11 cellular contexts compared by ENCODE assay signal in genomic region chr17:40615989-40616476, GRCh38. TPM values are rescaled to one million over a fixed set of nuclear protein-coding genes. Genes with fewer than 3 reads are reported as not detected.
A peak's percentile ranks its signal among the peaks of the same experiment; 100 is the strongest.
DNase-seq lines count a peak whose midpoint lies in the region; ATAC-seq and TF ChIP-seq lines count a peak whose summit lies in the region.
"Had no signal": no experiment of that assay in that cellular context is flagged by ENCODE, and none has a peak within 500 bp of the region (broad histone marks: within the 10 kb centered on the region; RNA-seq: fewer than 3 reads in every experiment).

No MANE protein-coding gene starts in this region.

- peak overlapping the region in 1 of 8 donors; percentile 76 for H3K4me3 Mint-ChIP-seq in CD4-positive, alpha-beta memory T cell
- no peak overlapping the region for H3K4me3 Mint-ChIP-seq in activated CD8-positive, alpha-beta T cell treated with anti-CD3 and anti-CD28 coated beads, Interleukin-2, amount 10 ng/mL, durations not matched to agents 7 days and 5 days
- H3K4me3 Mint-ChIP-seq in naive B cell, result peak overlapping the region in 5 of 8 donors; percentile 22 to 87 (median 47)

- POLR2A ChIA-PET in CD4-positive, alpha-beta memory T cell (lab: Charles Lee; ENCODE audit: partially characterized antibody), result interaction anchor here (1.0 to 22.3 kb wide), 12 partner anchors 9 to 199 kb away, joined by 4 to 1226 read pairs (median 26); partner anchors contain the start of genes CCR7 and SMARCE1
- POLR2A ChIA-PET in activated CD8-positive, alpha-beta T cell treated with anti-CD3 and anti-CD28 coated beads, Interleukin-2, amount 10 ng/mL, durations not matched to agents 7 days and 5 days (lab: Charles Lee), result interaction anchor here (0.6 to 19.7 kb wide), 8 partner anchors 11 to 82 kb away, joined by 3 to 454 read pairs (median 6); partner anchors contain the start of genes CCR7 and SMARCE1

- H3K4me1 Mint-ChIP-seq in CD4-positive, alpha-beta memory T cell, result peaks cover 42 to 77% (median 63%) of the 10 kb centered on the region in 4 donors
- peaks cover 89% of the 10 kb centered on the region for H3K4me1 Mint-ChIP-seq in activated CD8-positive, alpha-beta T cell treated with anti-CD3 and anti-CD28 coated beads, Interleukin-2, amount 10 ng/mL, durations not matched to agents 7 days and 5 days (ENCODE audit: low read depth)
- H3K4me1 Mint-ChIP-seq in naive B cell, result peaks cover 51 to 80% (median 70%) of the 10 kb centered on the region in 3 donors

- H3K9ac ChIP-seq in BLaER1, result no peak overlapping the region

- H3K27me3 Mint-ChIP-seq in CD4-positive, alpha-beta memory T cell, result no peaks in the 10 kb centered on the region
- H3K27me3 Mint-ChIP-seq in activated CD8-positive, alpha-beta T cell treated with anti-CD3 and anti-CD28 coated beads, Interleukin-2, amount 10 ng/mL, durations not matched to agents 7 days and 5 days (ENCODE audit: low read depth), result no peaks in the 10 kb centered on the region
- H3K27me3 Mint-ChIP-seq in naive B cell, result no peaks in the 10 kb centered on the region

- H3K4me3 ChIP-seq in BLaER1 (no peak overlapping the region), psoas muscle (no peak overlapping the region)
- no peak overlapping the region for H3K4me3 ChIP-seq in CD4-positive, alpha-beta memory T cell (ENCODE audit: low read length in 2 of 2)
- H3K4me3 ChIP-seq: sigmoid colon had no signal

- H3K4me1 ChIP-seq in BLaER1, result peaks cover 44% of the 10 kb centered on the region
- H3K4me1 ChIP-seq in CD4-positive, alpha-beta memory T cell (ENCODE audit: insufficient read depth, low read length), result peaks cover 72% of the 10 kb centered on the region
- H3K4me1 ChIP-seq in psoas muscle, result no peaks in the 10 kb centered on the region

- peak overlapping the region; percentile 75 for H3K4me2 ChIP-seq in BLaER1

- H3K9me3 ChIP-seq in BLaER1 (no peaks in the 10 kb centered on the region), psoas muscle (no peaks in the 10 kb centered on the region)
- no peaks in the 10 kb centered on the region for H3K9me3 ChIP-seq in CD4-positive, alpha-beta memory T cell (ENCODE audit: control insufficient read depth in 1 of 2, low read length in 2 of 2)
- H3K9me3 ChIP-seq: sigmoid colon had no signal

- DNase-seq in CD4-positive, alpha-beta memory T cell, result no peak
- no peak for DNase-seq in activated CD8-positive, alpha-beta T cell treated with anti-CD3 and anti-CD28 coated beads, Interleukin-2, amount 10 ng/mL, durations not matched to agents 7 days and 5 days
- DNase-seq in naive B cell (no peak), psoas muscle (no peak), HCEC 1CT (no peak), omental fat pad (ENCODE audit: low spot score) (no peak)
- DNase-seq: NCI-H2107, occipital lobe, sigmoid colon had no signal

- 78 to 84% (median 81%) methylated on average over 8 of the region's 8 CpGs for WGBS in psoas muscle, 3 donors

- CTCF ChIA-PET in CD4-positive, alpha-beta memory T cell (lab: Charles Lee; ENCODE audit: partially characterized antibody), result interaction anchor here (0.8 to 16.9 kb wide), 21 partner anchors 9 to 264 kb away, joined by 3 to 435 read pairs (median 8); partner anchors contain the start of gene CCR7
- CTCF ChIA-PET in activated CD8-positive, alpha-beta T cell treated with anti-CD3 and anti-CD28 coated beads, Interleukin-2, amount 10 ng/mL, durations not matched to agents 7 days and 5 days (lab: Charles Lee), result interaction anchor here (0.7 to 13.6 kb wide), 27 partner anchors 9 to 1047 kb away, joined by 3 to 313 read pairs (median 5); partner anchors contain the start of genes CCR7 and SMARCE1

- no peak for ATAC-seq in activated CD8-positive, alpha-beta T cell treated with anti-CD3 and anti-CD28 coated beads, Interleukin-2, amount 10 ng/mL, durations not matched to agents 7 days and 5 days
- ATAC-seq in naive B cell (ENCODE audit: low read depth in 2 of 2) (no peak), psoas muscle (no peak), omental fat pad (ENCODE audit: low FRiP score) (no peak)

- H3K27me3 ChIP-seq in BLaER1, result no peaks in the 10 kb centered on the region
- H3K27me3 ChIP-seq in CD4-positive, alpha-beta memory T cell (ENCODE audit: insufficient read depth, low read length), result no peaks in the 10 kb centered on the region
- peaks cover 0 to 40% (median 7%) of the 10 kb centered on the region in 3 donors for H3K27me3 ChIP-seq in psoas muscle (ENCODE audit: insufficient read depth in 3 of 3, low read length in 2 of 3)

- intact Hi-C loops in CD4-positive, alpha-beta memory T cell (cut with micrococcal nuclease), result loop anchor here (1.0 kb wide), 2 partner anchors 51 to 55 kb away; partner anchors contain the start of gene CCR7
- intact Hi-C loops in psoas muscle (cut with DNase I), result no loop called here

- 0 out of 2 replicates have a peak overlapping the region, but pooled peaks have one; percentile 45 for H3K27ac ChIP-seq in BLaER1
- peak overlapping the region; percentile 66 for H3K27ac ChIP-seq in CD4-positive, alpha-beta memory T cell (ENCODE audit: low read depth, low read length)
- no peak overlapping the region for H3K27ac ChIP-seq in psoas muscle
- H3K27ac ChIP-seq: sigmoid colon had no signal

- H3K36me3 Mint-ChIP-seq in CD4-positive, alpha-beta memory T cell, result no peaks in the 10 kb centered on the region
- H3K36me3 Mint-ChIP-seq in activated CD8-positive, alpha-beta T cell treated with anti-CD3 and anti-CD28 coated beads, Interleukin-2, amount 10 ng/mL, durations not matched to agents 7 days and 5 days (ENCODE audit: low read depth), result no peaks in the 10 kb centered on the region
- H3K36me3 Mint-ChIP-seq in naive B cell, result no peaks in the 10 kb centered on the region

- H3K9me3 Mint-ChIP-seq in CD4-positive, alpha-beta memory T cell, result peaks cover 0 to 2% (median 0%) of the 10 kb centered on the region in 8 donors
- no peaks in the 10 kb centered on the region for H3K9me3 Mint-ChIP-seq in activated CD8-positive, alpha-beta T cell treated with anti-CD3 and anti-CD28 coated beads, Interleukin-2, amount 10 ng/mL, durations not matched to agents 7 days and 5 days (ENCODE audit: insufficient read depth)
- peaks cover 0 to 1% (median 0%) of the 10 kb centered on the region in 7 donors for H3K9me3 Mint-ChIP-seq in naive B cell

- H4K20me1 ChIP-seq in BLaER1, result no peaks in the 10 kb centered on the region

- no peaks in the 10 kb centered on the region for H3K36me3 ChIP-seq in BLaER1
- H3K36me3 ChIP-seq in CD4-positive, alpha-beta memory T cell (ENCODE audit: insufficient read depth, low read length), result no peaks in the 10 kb centered on the region
- H3K36me3 ChIP-seq in psoas muscle (ENCODE audit: insufficient read depth in 1 of 2, low read depth in 1 of 2), result no peaks in the 10 kb centered on the region
- H3K36me3 ChIP-seq: sigmoid colon had no signal

- peak overlapping the region; percentile 84 to 97 (median 96) for H3K27ac Mint-ChIP-seq in CD4-positive, alpha-beta memory T cell
- H3K27ac Mint-ChIP-seq in activated CD8-positive, alpha-beta T cell treated with anti-CD3 and anti-CD28 coated beads, Interleukin-2, amount 10 ng/mL, durations not matched to agents 7 days and 5 days, result peak overlapping the region; percentile 85
- peak overlapping the region; percentile 95 to 99 (median 97) for H3K27ac Mint-ChIP-seq in naive B cell

- no peak for TF ChIP-seq CTCF in psoas muscle (IDR thresholded peaks at IDR 0.05)
- no peak for TF ChIP-seq CTCF in omental fat pad (IDR thresholded peaks at IDR 0.05)

RNA-seq across cellular contexts. Expression of gene SMARCE1, which starts 31.6 kb away (rescaled TPM):
- total RNA-seq in CD4-positive, alpha-beta memory T cell, result 10 to 100 TPM; 87.6 to 91.0 TPM
- polyA plus RNA-seq in CD4-positive, alpha-beta memory T cell, result 100 to 1,000 TPM; 148 to 197 TPM
- total RNA-seq in activated CD8-positive, alpha-beta T cell treated with anti-CD3 and anti-CD28 coated beads, Interleukin-2, amount 10 ng/mL, durations not matched to agents 7 days and 5 days, result 100 to 1,000 TPM; 104 to 110 TPM
- 100 to 1,000 TPM; 211 to 267 (median 255) TPM for polyA plus RNA-seq in naive B cell (ENCODE audit: low read depth in 6 of 6)
- total RNA-seq in psoas muscle, result 10 to 100 TPM; 49.6 to 64.7 (median 61.6) TPM
- polyA plus RNA-seq in psoas muscle, result 10 to 100 TPM; 55.6 to 59.9 (median 55.9) TPM
- total RNA-seq in omental fat pad, result 10 to 100 TPM; 66.5 to 88.3 (median 76.0) TPM

RNA-seq across cellular contexts. Expression of gene KRT222, which starts 48.9 kb away (rescaled TPM):
- not detected for total RNA-seq in CD4-positive, alpha-beta memory T cell
- not detected for polyA plus RNA-seq in CD4-positive, alpha-beta memory T cell
- total RNA-seq in activated CD8-positive, alpha-beta T cell treated with anti-CD3 and anti-CD28 coated beads, Interleukin-2, amount 10 ng/mL, durations not matched to agents 7 days and 5 days, result not detected
- polyA plus RNA-seq in naive B cell (ENCODE audit: low read depth in 6 of 6), result not detected
- total RNA-seq in psoas muscle, result under 1 TPM in 1 of 4 donors, not detected in 3; 0.32 TPM
- under 1 TPM; 0.08 to 0.37 (median 0.09) TPM for polyA plus RNA-seq in psoas muscle
- total RNA-seq in omental fat pad, result 10 to 100 TPM in 1 of 4 donors, 1 to 10 TPM in 2, not detected in 1; 2.0 to 11.5 (median 3.5) TPM
- total RNA-seq: cardiac septum had no signal

RNA-seq across cellular contexts. Expression of gene CCR7, which starts 50.8 kb away (rescaled TPM):
- total RNA-seq in CD4-positive, alpha-beta memory T cell, result 100 to 1,000 TPM; 268 to 269 TPM
- 100 to 1,000 TPM; 436 to 502 TPM for polyA plus RNA-seq in CD4-positive, alpha-beta memory T cell
- 100 to 1,000 TPM; 171 to 173 TPM for total RNA-seq in activated CD8-positive, alpha-beta T cell treated with anti-CD3 and anti-CD28 coated beads, Interleukin-2, amount 10 ng/mL, durations not matched to agents 7 days and 5 days
- polyA plus RNA-seq in naive B cell (ENCODE audit: low read depth in 6 of 6) (100 to 1,000 TPM; 442 to 802 (median 622) TPM), psoas muscle (under 1 TPM in 2 of 3 donors, not detected in 1; 0.08 to 0.09 TPM)
- total RNA-seq in psoas muscle (under 1 TPM; 0.20 to 0.24 (median 0.21) TPM), omental fat pad (1 to 10 TPM in 1 of 4 donors, under 1 TPM in 1, not detected in 2; 0.37 to 1.9 TPM)
- total RNA-seq: occipital lobe, sigmoid colon had no signal

Comparison
In these comparisons a context has a peak if more than half of its experiments do, and no peak if none do; other contexts are left out.
1. RNA of gene CCR7, which starts 50.8 kb away (total RNA-seq): 268 to 269 TPM in CD4-positive, alpha-beta memory T cell and 171 to 173 TPM in activated CD8-positive, alpha-beta T cell treated with anti-CD3 and anti-CD28 coated beads, Interleukin-2, amount 10 ng/mL, durations not matched to agents 7 days and 5 days; 0.37 to 1.9 TPM in omental fat pad and 0.20 to 0.24 TPM in psoas muscle; every median in the first group is over 10 times any median in the second.
2. Peak in every context shown above with its lines, with median percentiles within 50 percentile points of each other: H3K27ac Mint-ChIP-seq.